Comparison of ENCODE assay signal across 12 cellular contexts in genomic region chr22:38501797-38502672, GRCh38. TPM values are rescaled to one million over a fixed set of nuclear protein-coding genes. Genes with fewer than 3 reads are reported as not detected.
A peak's percentile ranks its signal among the peaks of the same experiment; 100 is the strongest.
DNase-seq lines count a peak whose midpoint lies in the region; ATAC-seq, FAIRE-seq and TF ChIP-seq lines count a peak whose summit lies in the region.
"Had no signal": no experiment of that assay in that cellular context is flagged by ENCODE, and none has a peak within 500 bp of the region (broad histone marks: within the 10 kb centered on the region; RNA-seq: fewer than 3 reads in every experiment).

No MANE protein-coding gene starts in this region.

- H3K27ac Mint-ChIP-seq in GM23338: no peak overlapping the region; the same call in 1 of the 2 replicates
- peak overlapping the region in 7 of 9 donors; percentile 62 to 100 (median 100) for H3K27ac Mint-ChIP-seq in naive thymus-derived CD4-positive, alpha-beta T cell

- H3K4me1 ChIP-seq in ACC112 (ENCODE audit: control insufficient read depth, insufficient read depth, low read length, unreplicated experiment) (peaks cover 18% of the 10 kb centered on the region), GM23338 (ENCODE audit: insufficient read depth) (peaks cover 22% of the 10 kb centered on the region), GM12878 (ENCODE audit: control insufficient read depth, insufficient read depth, low read length) (no peaks in the 10 kb centered on the region; the same call in 1 of the 2 replicates)
- H3K4me1 ChIP-seq in naive thymus-derived CD4-positive, alpha-beta T cell (ENCODE audit: control insufficient read depth in 2 of 2, insufficient read depth in 2 of 2, low read length in 2 of 2): peaks cover 45 to 48% of the 10 kb centered on the region in 2 donors

- H3K27me3 Mint-ChIP-seq in GM23338 (ENCODE audit: insufficient read depth, low read depth, poor library complexity): peaks cover 19% of the 10 kb centered on the region
- peaks cover 0 to 4% (median 0%) of the 10 kb centered on the region in 5 donors for H3K27me3 Mint-ChIP-seq in naive thymus-derived CD4-positive, alpha-beta T cell

- POLR2A ChIA-PET in GM12878 (lab: Charles Lee): interaction anchor here (0.5 to 1.7 kb wide), 9 partner anchors 11 to 362 kb away, joined by 3 to 9 read pairs (median 4); partner anchors contain the start of genes DMC1, KDELR3 and TOMM22
- POLR2A ChIA-PET in naive thymus-derived CD4-positive, alpha-beta T cell (lab: Charles Lee): interaction anchor here (0.6 to 2.7 kb wide), 10 partner anchors 9 to 1544 kb away, joined by 3 to 23 read pairs (median 4); no protein-coding TSS in a partner anchor

- H3K4me3 Mint-ChIP-seq in GM23338: peak overlapping the region; percentile 98
- H3K4me3 Mint-ChIP-seq in naive thymus-derived CD4-positive, alpha-beta T cell: peak overlapping the region; percentile 77 to 100 (median 96)

- no peak for TF ChIP-seq POLR2A in GM12878 (IDR thresholded peaks at IDR 0.05; ENCODE audit: low read depth, low read length)

- WGBS in GM12878 (ENCODE audit: insufficient coverage, insufficient replicate concordance, low lambda C conversion rate, missing lambda C conversion rate): 86% methylated on average over 6 of the region's 10 CpGs

- ATAC-seq in GM23338 (no peak), GM12878 (no peak), HG03457 (IDR thresholded peaks at IDR 0.05; ENCODE audit: unreplicated experiment) (no peak)
- ATAC-seq in naive thymus-derived CD4-positive, alpha-beta T cell: no peak
- ATAC-seq: HCT116 had no signal

- RAD21 ChIA-PET in GM12878 (lab: Charles Lee; ENCODE audit: unreplicated experiment): interaction anchor here (1.0 to 1.7 kb wide), 2 partner anchors 68 to 70 kb away, joined by 3 to 6 read pairs; partner anchors contain the start of gene DMC1

- H3K36me3 ChIP-seq in ACC112 (ENCODE audit: insufficient read depth, low read length): peaks cover 38% of the 10 kb centered on the region
- H3K36me3 ChIP-seq in GM23338 (ENCODE audit: insufficient read depth): peaks cover 52% of the 10 kb centered on the region
- peaks cover 8 to 52% of the 10 kb centered on the region in 2 experiments for H3K36me3 ChIP-seq in GM12878 (ENCODE audit: control insufficient read depth in 2 of 2, insufficient read depth in 2 of 2, low read length in 1 of 2)
- H3K36me3 ChIP-seq in naive thymus-derived CD4-positive, alpha-beta T cell (ENCODE audit: control insufficient read depth in 2 of 3, insufficient read depth in 3 of 3, low read length in 3 of 3): peaks cover 21 to 45% (median 34%) of the 10 kb centered on the region in 3 experiments

- intact Hi-C loops in GM12878 (cut with micrococcal nuclease; ENCODE audit: unreplicated experiment): loop anchor here (10.0 kb wide), 1 partner anchor 203 kb away; the partner anchor contains the start of genes GTPBP1 and JOSD1
- intact Hi-C loops in naive thymus-derived CD4-positive, alpha-beta T cell (cut with micrococcal nuclease): loop anchor here (1.0 to 10.0 kb wide), 3 partner anchors 9 to 187 kb away; partner anchors contain the start of genes CSNK1E (in 1 of the 2) and TOMM22 (in 1 of the 2)

- no peak for TF ChIP-seq RAD21 in GM12878 (IDR thresholded peaks at IDR 0.05; ENCODE audit: insufficient read depth, low read depth, low read length)

- peaks cover 87% of the 10 kb centered on the region for H3K36me3 Mint-ChIP-seq in GM23338 (ENCODE audit: low read depth)
- peaks cover 11 to 53% (median 37%) of the 10 kb centered on the region in 5 donors for H3K36me3 Mint-ChIP-seq in naive thymus-derived CD4-positive, alpha-beta T cell

- SMC1A ChIA-PET in GM12878 (lab: Charles Lee; ENCODE audit: uncharacterized antibody, unreplicated experiment): interaction anchor here (0.6 to 2.9 kb wide), 7 partner anchors 9 to 197 kb away, joined by 3 to 14 read pairs (median 3); no protein-coding TSS in a partner anchor

- TF ChIP-seq EP300 in GM12878 (IDR thresholded peaks at IDR 0.05; ENCODE audit: borderline replicate concordance in 1 of 2, control insufficient read depth in 1 of 2, low read depth in 2 of 2, low read length in 2 of 2): no peak

- H2AFZ ChIP-seq in ACC112 (ENCODE audit: low read length, unreplicated experiment) (no peak overlapping the region), GM23338 (no peak overlapping the region), GM12878 (ENCODE audit: control insufficient read depth, low read depth, low read length) (no peak overlapping the region)

- H4K20me1 ChIP-seq in GM23338 (replicated peaks; ENCODE audit: insufficient read depth) (peaks cover 56% of the 10 kb centered on the region), GM12878 (ENCODE audit: control insufficient read depth, insufficient read depth) (peaks cover 7% of the 10 kb centered on the region; the same call in 1 of the 2 replicates)

- DNase-seq in GM23338 (ENCODE audit: low spot score) (no peak), GM12878 (ENCODE audit: low read depth, low spot score) (no peak), NOMO-1 treated with dmso at 0.1 percent for 144 hours (lab: John Stamatoyannopoulos, UW; ENCODE audit: unreplicated experiment) (no peak), G401 (ENCODE audit: low spot score) (no peak), NCI-H1930 (lab: John Stamatoyannopoulos, UW) (no peak)
- no peak for DNase-seq in naive thymus-derived CD4-positive, alpha-beta T cell
- DNase-seq: NCI-H2171 had no signal

- no peaks in the 10 kb centered on the region for H3K9me2 ChIP-seq in GM23338 (ENCODE audit: insufficient read depth)

- H3F3A ChIP-seq in GM23338 (replicated peaks; ENCODE audit: low read depth): peaks cover 35% of the 10 kb centered on the region

- peak overlapping the region; percentile 99 for H3K4me3 ChIP-seq in ACC112 (ENCODE audit: low read depth, low read length)
- peak overlapping the region; percentile 99; the same call in 1 of the 2 replicates for H3K4me3 ChIP-seq in GM23338
- H3K4me3 ChIP-seq in GM12878: peak overlapping the region; percentile 96; the same call in 1 of the 2 replicates
- H3K4me3 ChIP-seq in naive thymus-derived CD4-positive, alpha-beta T cell (ENCODE audit: low read length): peak overlapping the region; percentile 88
- H3K4me3 ChIP-seq: SJSA1 had no signal

- CTCF ChIA-PET in GM12878 (lab: Yijun Ruan, JAX): interaction anchor here (0.9 to 2.8 kb wide), 4 partner anchors 8 to 69 kb away, joined by 3 to 20 read pairs (median 5); partner anchors contain the start of gene DMC1
- CTCF ChIA-PET in naive thymus-derived CD4-positive, alpha-beta T cell (lab: Charles Lee): interaction anchor here (0.5 to 1.9 kb wide), 5 partner anchors 10 to 911 kb away, joined by 3 to 9 read pairs (median 3); no protein-coding TSS in a partner anchor

- no peaks in the 10 kb centered on the region; the same call in 2 of the 3 replicates for H3K9me3 Mint-ChIP-seq in GM23338
- peaks cover 0 to 4% (median 0%) of the 10 kb centered on the region in 11 donors for H3K9me3 Mint-ChIP-seq in naive thymus-derived CD4-positive, alpha-beta T cell

- peaks cover 25% of the 10 kb centered on the region for H3K4me1 Mint-ChIP-seq in GM23338
- peaks cover 46 to 75% (median 66%) of the 10 kb centered on the region in 7 donors for H3K4me1 Mint-ChIP-seq in naive thymus-derived CD4-positive, alpha-beta T cell

- H3K4me2 ChIP-seq in GM23338: peak overlapping the region; percentile 82
- peak overlapping the region; percentile 88 for H3K4me2 ChIP-seq in GM12878 (ENCODE audit: control insufficient read depth, insufficient read depth)

- H3K27me3 ChIP-seq in ACC112 (ENCODE audit: insufficient read depth, low read length) (no peaks in the 10 kb centered on the region), GM23338 (ENCODE audit: insufficient read depth) (no peaks in the 10 kb centered on the region), GM12878 (replicated peaks in 1 of 2; ENCODE audit: control insufficient read depth in 2 of 2, insufficient read depth in 2 of 2, low read length in 1 of 2) (no peaks in the 10 kb centered on the region)
- no peaks in the 10 kb centered on the region for H3K27me3 ChIP-seq in naive thymus-derived CD4-positive, alpha-beta T cell (ENCODE audit: control insufficient read depth in 2 of 2, insufficient read depth in 2 of 2, low read length in 2 of 2)
- H3K27me3 ChIP-seq: SJSA1, suprapubic skin had no signal

- BruUV-seq in GM12878 (replicated peaks; lab: Mats Ljungman, UMichigan): no TSS peak

- FAIRE-seq in GM12878 (lab: Jason Lieb, UNC): no peak

- H3K27ac ChIP-seq in ACC112 (ENCODE audit: low read depth, low read length) (no peak overlapping the region), GM23338 (ENCODE audit: low read depth) (peak overlapping the region; percentile 78; the same call in 1 of the 2 replicates), GM12878 (ENCODE audit: control insufficient read depth, insufficient read depth) (no peak overlapping the region)
- H3K27ac ChIP-seq in naive thymus-derived CD4-positive, alpha-beta T cell (ENCODE audit: low read depth, low read length): peak overlapping the region; percentile 100
- H3K27ac ChIP-seq: SJSA1, suprapubic skin had no signal

- peaks cover 78% of the 10 kb centered on the region for H3K79me2 ChIP-seq in ACC112 (ENCODE audit: control insufficient read depth, insufficient read depth, low read length, unreplicated experiment)
- H3K79me2 ChIP-seq in GM23338 (replicated peaks; ENCODE audit: insufficient read depth): peaks cover 90% of the 10 kb centered on the region
- H3K79me2 ChIP-seq in GM12878 (ENCODE audit: control insufficient read depth, insufficient read depth, low read length): peaks cover 76% of the 10 kb centered on the region

- in situ Hi-C loops in GM12878 (cut with MboI): no loop called here
- in situ Hi-C loops in G401 (cut with HindIII; ENCODE audit: low sequenced_read_pairs): no loop called here

- no peaks in the 10 kb centered on the region for H3K9me3 ChIP-seq in GM12878 (replicated peaks; ENCODE audit: control insufficient read depth, insufficient read depth, low read length)
- H3K9me3 ChIP-seq in naive thymus-derived CD4-positive, alpha-beta T cell (ENCODE audit: control insufficient read depth in 2 of 3, low read length in 3 of 3): no peaks in the 10 kb centered on the region
- H3K9me3 ChIP-seq: SJSA1, suprapubic skin had no signal

- H3K9ac ChIP-seq in GM12878 (ENCODE audit: control insufficient read depth, insufficient read depth, low read length): no peak overlapping the region

- TF ChIP-seq CTCF in GM23338 (conservative IDR thresholded peaks at IDR 0.05; ENCODE audit: low read depth in 2 of 2): no peak
- TF ChIP-seq CTCF in GM12878 (IDR thresholded peaks at IDR 0.05 in 2 of 3, conservative IDR thresholded peaks at IDR 0.05 in 1 of 3; ENCODE audit: control insufficient read depth in 2 of 3, extremely low read depth in 1 of 3, insufficient read depth in 1 of 3, low read depth in 3 of 3, low read length in 3 of 3): no peak

RNA-seq across cellular contexts. Expression of gene DDX17, which starts 4.1 kb away (rescaled TPM):
- 452 and 603 TPM in 2 replicates for total RNA-seq in GM23338 (2014; rRNA removed; shearing (Covaris generic))
- polyA plus RNA-seq in GM23338 (2016; fragmentation: Nextera tagmentation; extraction: Ambion mirVana) (88.0 and 91.0 TPM in 2 replicates), GM12878 (2011; rRNA removed) (778 and 793 TPM in 2 replicates), GM12878 (2014; fragmentation: Illumina TruSeq; extraction: Trizol) (310 and 395 TPM in 2 replicates), GM12878 (2014; fragmentation: Nextera tagmentation; extraction: Ambion mirVana) (10 to 100 TPM; 47.1 to 91.4 TPM), GM12878 (2014; rRNA removed) (430 and 457 TPM in 2 replicates), GM12878 (2016; fragmentation: Nextera tagmentation; extraction: Ambion mirVana) (10 to 100 TPM; 25.2 to 30.9 TPM)
- total RNA-seq in GM12878 (2013; cell fraction: nucleolus; rRNA removed): 1,768 and 1,800 TPM in 2 replicates
- total RNA-seq in GM12878 (2014; rRNA removed) (377 and 419 TPM in 2 replicates), GM12878 (2014; rRNA removed; fragmentation: Illumina TruSeq; extraction: Trizol) (223 and 233 TPM in 2 replicates), GM12878 (2021) (340 and 342 TPM in 2 replicates)
- polyA plus RNA-seq in GM12878 (2011; ENCODE audit: low read depth): 163 TPM
- polyA plus RNA-seq in GM12878 (2011; cell fraction: cytosol; rRNA removed): 427 and 428 TPM in 2 replicates
- polyA plus RNA-seq in GM12878 (2011; cell fraction: nucleus; rRNA removed): 1,697 and 1,958 TPM in 2 replicates
- polyA plus RNA-seq in GM12878 (2012): 206 and 224 TPM in 2 replicates
- polyA minus RNA-seq in GM12878 (2011; rRNA and poly(A)+ RNA removed): 499 and 606 TPM in 2 replicates
- 150 and 173 TPM in 2 replicates for polyA minus RNA-seq in GM12878 (2011; cell fraction: cytosol; rRNA and poly(A)+ RNA removed)
- 520 and 693 TPM in 2 replicates for polyA minus RNA-seq in GM12878 (2011; cell fraction: nucleus; rRNA and poly(A)+ RNA removed)
- 1,000 to 10,000 TPM in 2 of 5 experiments, 100 to 1,000 TPM in 3; 478 to 1,097 (median 684) TPM for total RNA-seq in naive thymus-derived CD4-positive, alpha-beta T cell
- polyA plus RNA-seq in naive thymus-derived CD4-positive, alpha-beta T cell: 10 to 100 TPM; 37.7 to 43.4 TPM
- 531 and 580 TPM in 2 replicates for total RNA-seq in G401 (2014; rRNA removed; shearing (Covaris generic))

RNA-seq across cellular contexts. Expression of gene KDELR3, which starts 34.1 kb away (rescaled TPM):
- 5.6 and 11.1 TPM in 2 replicates for total RNA-seq in GM23338 (2014; rRNA removed; shearing (Covaris generic))
- polyA plus RNA-seq in GM23338 (2016; fragmentation: Nextera tagmentation; extraction: Ambion mirVana) (5.7 and 7.8 TPM in 2 replicates), GM12878 (2011; rRNA removed) (0.98 and 1.4 TPM in 2 replicates), GM12878 (2014; fragmentation: Illumina TruSeq; extraction: Trizol) (0.25 and 0.43 TPM in 2 replicates), GM12878 (2014; fragmentation: Nextera tagmentation; extraction: Ambion mirVana) (under 1 TPM; 0.24 TPM), GM12878 (2014; rRNA removed) (0.15 and 0.36 TPM in 2 replicates), GM12878 (2016; fragmentation: Nextera tagmentation; extraction: Ambion mirVana) (under 1 TPM; 0.32 to 0.36 TPM)
- total RNA-seq in GM12878 (2013; cell fraction: nucleolus; rRNA removed): 0.50 and 0.61 TPM in 2 replicates
- total RNA-seq in GM12878 (2014; rRNA removed) (0.45 TPM in 1 of 2 replicates, not detected in the other), GM12878 (2014; rRNA removed; fragmentation: Illumina TruSeq; extraction: Trizol) (0.18 TPM in 1 of 2 replicates, not detected in the other), GM12878 (2021) (0.18 and 0.19 TPM in 2 replicates)
- polyA plus RNA-seq in GM12878 (2011; ENCODE audit: low read depth): 2.3 TPM
- polyA plus RNA-seq in GM12878 (2011; cell fraction: cytosol; rRNA removed): 0.90 and 1.1 TPM in 2 replicates
- 0.24 and 0.34 TPM in 2 replicates for polyA plus RNA-seq in GM12878 (2011; cell fraction: nucleus; rRNA removed)
- 1.8 and 2.4 TPM in 2 replicates for polyA plus RNA-seq in GM12878 (2012)
- polyA minus RNA-seq in GM12878 (2011; rRNA and poly(A)+ RNA removed): 0.62 and 1.1 TPM in 2 replicates
- polyA minus RNA-seq in GM12878 (2011; cell fraction: cytosol; rRNA and poly(A)+ RNA removed): not detected in 2 replicates
- polyA minus RNA-seq in GM12878 (2011; cell fraction: nucleus; rRNA and poly(A)+ RNA removed): not detected in 2 replicates
- total RNA-seq in naive thymus-derived CD4-positive, alpha-beta T cell: under 1 TPM in 1 of 5 experiments, not detected in 4; 0.80 TPM
- not detected for polyA plus RNA-seq in naive thymus-derived CD4-positive, alpha-beta T cell
- total RNA-seq in G401 (2014; rRNA removed; shearing (Covaris generic)): 3.9 and 6.7 TPM in 2 replicates

RNA-seq across cellular contexts. Expression of gene KCNJ4, which starts 47.0 kb away (rescaled TPM):
- total RNA-seq in GM23338 (2014; rRNA removed; shearing (Covaris generic)): 1.3 TPM in 2 replicates
- 0.23 and 0.28 TPM in 2 replicates for polyA plus RNA-seq in GM23338 (2016; fragmentation: Nextera tagmentation; extraction: Ambion mirVana)
- not detected in 2 replicates for total RNA-seq in GM12878 (2013; cell fraction: nucleolus; rRNA removed)
- total RNA-seq in GM12878 (2014; rRNA removed): not detected in 2 replicates
- not detected in 2 replicates for total RNA-seq in GM12878 (2014; rRNA removed; fragmentation: Illumina TruSeq; extraction: Trizol)
- not detected in 2 replicates for total RNA-seq in GM12878 (2021)
- 0.12 TPM for polyA plus RNA-seq in GM12878 (2011; ENCODE audit: low read depth)
- not detected in 2 replicates for polyA plus RNA-seq in GM12878 (2011; rRNA removed)
- polyA plus RNA-seq in GM12878 (2011; cell fraction: cytosol; rRNA removed): not detected in 2 replicates
- polyA plus RNA-seq in GM12878 (2011; cell fraction: nucleus; rRNA removed): not detected in 2 replicates
- 0.07 and 0.13 TPM in 2 replicates for polyA plus RNA-seq in GM12878 (2012)
- not detected in 2 replicates for polyA plus RNA-seq in GM12878 (2014; fragmentation: Illumina TruSeq; extraction: Trizol)
- not detected for polyA plus RNA-seq in GM12878 (2014; fragmentation: Nextera tagmentation; extraction: Ambion mirVana)
- polyA plus RNA-seq in GM12878 (2014; rRNA removed): not detected in 2 replicates
- not detected for polyA plus RNA-seq in GM12878 (2016; fragmentation: Nextera tagmentation; extraction: Ambion mirVana)
- not detected in 2 replicates for polyA minus RNA-seq in GM12878 (2011; rRNA and poly(A)+ RNA removed)
- not detected in 2 replicates for polyA minus RNA-seq in GM12878 (2011; cell fraction: cytosol; rRNA and poly(A)+ RNA removed)
- not detected in 2 replicates for polyA minus RNA-seq in GM12878 (2011; cell fraction: nucleus; rRNA and poly(A)+ RNA removed)
- not detected for total RNA-seq in naive thymus-derived CD4-positive, alpha-beta T cell
- polyA plus RNA-seq in naive thymus-derived CD4-positive, alpha-beta T cell: not detected
- 37.9 and 38.6 TPM in 2 replicates for total RNA-seq in G401 (2014; rRNA removed; shearing (Covaris generic))
- total RNA-seq: SJSA1 had no signal

Comparison
In these comparisons a context has a peak if more than half of its experiments do, and no peak if none do; other contexts are left out.
1. H3K27ac ChIP-seq: peak in GM23338 (single experiment) and naive thymus-derived CD4-positive, alpha-beta T cell (single experiment); none in ACC112 (single experiment) and GM12878 (single experiment).
2. RNA of gene KCNJ4, which starts 47.0 kb away (total RNA-seq): 37.9 to 38.6 TPM in G401; 1.3 TPM in GM23338, not detected in GM12878 and not detected in naive thymus-derived CD4-positive, alpha-beta T cell; every median in the first group is over 10 times any median in the second.
3. Peak in every context shown above with its lines, with median percentiles within 50 percentile points of each other: H3K4me3 ChIP-seq.